In the genomic region with DNA sequence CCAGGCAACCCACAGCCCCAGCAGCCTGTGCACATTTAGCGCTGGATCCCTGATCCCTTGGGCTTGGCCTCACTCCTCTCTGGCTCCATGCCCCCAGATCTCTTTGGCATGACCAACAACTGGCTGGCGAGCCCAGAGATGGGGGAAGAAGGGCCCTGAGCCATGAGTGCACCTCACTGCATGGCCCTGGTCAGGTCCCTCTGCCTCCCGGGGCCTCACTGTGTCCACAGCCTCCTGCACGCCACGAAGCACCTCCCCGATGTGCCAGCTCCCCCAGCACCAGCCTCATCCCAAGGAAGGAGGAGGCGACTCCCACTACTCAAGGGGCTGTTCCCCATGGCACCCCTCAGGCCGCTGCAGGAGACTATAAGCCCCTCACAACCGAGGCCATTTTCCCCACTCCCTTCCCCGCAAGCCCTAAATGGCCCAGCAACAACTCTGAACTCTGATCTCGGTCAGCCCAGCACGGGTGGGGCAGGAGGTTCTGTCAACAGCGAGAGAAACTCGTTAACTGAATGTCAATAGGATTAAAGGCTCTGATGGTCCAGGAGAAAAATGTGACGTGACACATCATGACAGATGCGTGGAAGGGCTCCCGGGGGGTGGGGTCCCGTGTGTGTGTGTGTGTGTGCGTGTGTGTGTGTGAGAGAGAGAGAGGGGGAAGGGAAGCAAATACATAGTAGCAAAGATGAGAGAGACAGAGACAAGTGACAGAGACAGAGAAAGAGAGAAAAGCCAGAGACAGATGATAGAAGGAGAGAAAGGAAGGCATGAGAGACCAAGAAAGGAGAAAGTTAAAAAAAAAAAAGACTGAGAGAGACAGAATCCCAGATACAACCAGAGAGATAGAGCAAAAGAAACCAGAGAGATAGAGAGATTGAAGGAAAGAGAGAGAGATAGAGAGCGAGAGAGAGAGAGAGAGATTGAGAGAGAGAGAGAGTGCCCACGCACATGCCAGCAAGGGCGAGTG, we compare ENCODE assay signal across 2 cellular contexts.
TF ChIP-seq lines count a peak whose summit lies in the region.

No MANE protein-coding gene starts in this region.

TF ChIP-seq in H1, 55 proteins besides CTCF, POLR2A, EP300 and RAD21:
- no peak for TF ChIP-seq EGR1 (IDR thresholded peaks at IDR 0.05; ENCODE audit: borderline replicate concordance, low read depth, low read length)
- no peak for TF ChIP-seq SIX5 (IDR thresholded peaks at IDR 0.05; ENCODE audit: low read depth, low read length)
- no peak for TF ChIP-seq ASH2L (IDR thresholded peaks at IDR 0.05; ENCODE audit: low read length)
- no peak for TF ChIP-seq SP2 (IDR thresholded peaks at IDR 0.05; ENCODE audit: low read length)
- TF ChIP-seq KDM1A (IDR thresholded peaks at IDR 0.05; ENCODE audit: borderline replicate concordance, low read length): no peak
TF ChIP-seq in H1: peak in this region for 0.

TF ChIP-seq in GM23338, 12 proteins besides CTCF, POLR2A, EP300 and RAD21:
- TF ChIP-seq EZH2 (IDR thresholded peaks at IDR 0.05; ENCODE audit: low read depth, unreplicated experiment) (no peak), CREB1 (CRISPR knock-in tag; IDR thresholded peaks at IDR 0.05; ENCODE audit: low read depth) (no peak), JUNB (IDR thresholded peaks at IDR 0.05; ENCODE audit: unreplicated experiment) (no peak), REST (IDR thresholded peaks at IDR 0.05; ENCODE audit: unreplicated experiment) (no peak), EZH2phosphoT487 (IDR thresholded peaks at IDR 0.05; ENCODE audit: unreplicated experiment) (no peak), ZNF331 (CRISPR knock-in tag; IDR thresholded peaks at IDR 0.05; ENCODE audit: low read depth) (no peak), POLR2AphosphoS5 (IDR thresholded peaks at IDR 0.05; ENCODE audit: low read depth) (no peak), STAT1 (IDR thresholded peaks at IDR 0.05; ENCODE audit: unreplicated experiment) (no peak), ZNF114 (CRISPR knock-in tag; IDR thresholded peaks at IDR 0.05) (no peak), NANOG (IDR thresholded peaks at IDR 0.05; ENCODE audit: borderline replicate concordance) (no peak), ETS1 (IDR thresholded peaks at IDR 0.05) (no peak)
- TF ChIP-seq, protein P1, sequence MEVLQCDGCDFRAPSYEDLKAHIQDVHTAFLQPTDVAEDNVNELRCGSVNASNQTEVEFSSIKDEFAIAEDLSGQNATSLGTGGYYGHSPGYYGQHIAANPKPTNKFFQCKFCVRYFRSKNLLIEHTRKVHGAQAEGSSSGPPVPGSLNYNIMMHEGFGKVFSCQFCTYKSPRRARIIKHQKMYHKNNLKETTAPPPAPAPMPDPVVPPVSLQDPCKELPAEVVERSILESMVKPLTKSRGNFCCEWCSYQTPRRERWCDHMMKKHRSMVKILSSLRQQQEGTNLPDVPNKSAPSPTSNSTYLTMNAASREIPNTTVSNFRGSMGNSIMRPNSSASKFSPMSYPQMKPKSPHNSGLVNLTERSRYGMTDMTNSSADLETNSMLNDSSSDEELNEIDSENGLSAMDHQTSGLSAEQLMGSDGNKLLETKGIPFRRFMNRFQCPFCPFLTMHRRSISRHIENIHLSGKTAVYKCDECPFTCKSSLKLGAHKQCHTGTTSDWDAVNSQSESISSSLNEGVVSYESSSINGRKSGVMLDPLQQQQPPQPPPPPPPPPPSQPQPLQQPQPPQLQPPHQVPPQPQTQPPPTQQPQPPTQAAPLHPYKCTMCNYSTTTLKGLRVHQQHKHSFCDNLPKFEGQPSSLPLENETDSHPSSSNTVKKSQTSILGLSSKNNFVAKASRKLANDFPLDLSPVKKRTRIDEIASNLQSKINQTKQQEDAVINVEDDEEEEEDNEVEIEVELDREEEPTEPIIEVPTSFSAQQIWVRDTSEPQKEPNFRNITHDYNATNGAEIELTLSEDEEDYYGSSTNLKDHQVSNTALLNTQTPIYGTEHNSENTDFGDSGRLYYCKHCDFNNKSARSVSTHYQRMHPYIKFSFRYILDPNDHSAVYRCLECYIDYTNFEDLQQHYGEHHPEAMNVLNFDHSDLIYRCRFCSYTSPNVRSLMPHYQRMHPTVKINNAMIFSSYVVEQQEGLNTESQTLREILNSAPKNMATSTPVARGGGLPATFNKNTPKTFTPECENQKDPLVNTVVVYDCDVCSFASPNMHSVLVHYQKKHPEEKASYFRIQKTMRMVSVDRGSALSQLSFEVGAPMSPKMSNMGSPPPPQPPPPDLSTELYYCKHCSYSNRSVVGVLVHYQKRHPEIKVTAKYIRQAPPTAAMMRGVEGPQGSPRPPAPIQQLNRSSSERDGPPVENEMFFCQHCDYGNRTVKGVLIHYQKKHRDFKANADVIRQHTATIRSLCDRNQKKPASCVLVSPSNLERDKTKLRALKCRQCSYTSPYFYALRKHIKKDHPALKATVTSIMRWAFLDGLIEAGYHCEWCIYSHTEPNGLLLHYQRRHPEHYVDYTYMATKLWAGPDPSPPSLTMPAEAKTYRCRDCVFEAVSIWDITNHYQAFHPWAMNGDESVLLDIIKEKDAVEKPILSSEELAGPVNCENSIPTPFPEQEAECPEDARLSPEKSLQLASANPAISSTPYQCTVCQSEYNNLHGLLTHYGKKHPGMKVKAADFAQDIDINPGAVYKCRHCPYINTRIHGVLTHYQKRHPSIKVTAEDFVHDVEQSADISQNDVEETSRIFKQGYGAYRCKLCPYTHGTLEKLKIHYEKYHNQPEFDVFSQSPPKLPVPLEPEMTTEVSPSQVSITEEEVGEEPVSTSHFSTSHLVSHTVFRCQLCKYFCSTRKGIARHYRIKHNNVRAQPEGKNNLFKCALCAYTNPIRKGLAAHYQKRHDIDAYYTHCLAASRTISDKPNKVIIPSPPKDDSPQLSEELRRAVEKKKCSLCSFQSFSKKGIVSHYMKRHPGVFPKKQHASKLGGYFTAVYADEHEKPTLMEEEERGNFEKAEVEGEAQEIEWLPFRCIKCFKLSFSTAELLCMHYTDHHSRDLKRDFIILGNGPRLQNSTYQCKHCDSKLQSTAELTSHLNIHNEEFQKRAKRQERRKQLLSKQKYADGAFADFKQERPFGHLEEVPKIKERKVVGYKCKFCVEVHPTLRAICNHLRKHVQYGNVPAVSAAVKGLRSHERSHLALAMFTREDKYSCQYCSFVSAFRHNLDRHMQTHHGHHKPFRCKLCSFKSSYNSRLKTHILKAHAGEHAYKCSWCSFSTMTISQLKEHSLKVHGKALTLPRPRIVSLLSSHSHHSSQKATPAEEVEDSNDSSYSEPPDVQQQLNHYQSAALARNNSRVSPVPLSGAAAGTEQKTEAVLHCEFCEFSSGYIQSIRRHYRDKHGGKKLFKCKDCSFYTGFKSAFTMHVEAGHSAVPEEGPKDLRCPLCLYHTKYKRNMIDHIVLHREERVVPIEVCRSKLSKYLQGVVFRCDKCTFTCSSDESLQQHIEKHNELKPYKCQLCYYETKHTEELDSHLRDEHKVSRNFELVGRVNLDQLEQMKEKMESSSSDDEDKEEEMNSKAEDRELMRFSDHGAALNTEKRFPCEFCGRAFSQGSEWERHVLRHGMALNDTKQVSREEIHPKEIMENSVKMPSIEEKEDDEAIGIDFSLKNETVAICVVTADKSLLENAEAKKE (CRISPR knock-in tag; IDR thresholded peaks at IDR 0.05): no peak
